ENCODE assay signal across 12 cellular contexts in genomic region chr14:50741571-50741970, GRCh38.
DNase-seq lines count a peak whose midpoint lies in the region; ATAC-seq and TF ChIP-seq lines count a peak whose summit lies in the region.
"Had no signal": no experiment of that assay in that cellular context is flagged by ENCODE, and none has a peak within 500 bp of the region (broad histone marks: within the 10 kb centered on the region; RNA-seq: fewer than 3 reads in every experiment).

No MANE protein-coding gene starts in this region.

- no peak overlapping the region for H3K27ac ChIP-seq in fibroblast of lung (ENCODE audit: insufficient read depth, low read length)
- no peak overlapping the region for H3K27ac ChIP-seq in colonic mucosa

- H3K36me3 Mint-ChIP-seq in stimulated activated naive CD8-positive, alpha-beta T cell treated with anti-CD3 and anti-CD28 coated beads, Interleukin-15, Interleukin-2, amounts not matched to agents 100 ng/mL and 50 ng/mL, for 24 hours (ENCODE audit: low read depth), result peaks cover 56% of the 10 kb centered on the region
- peaks cover 13 to 47% (median 19%) of the 10 kb centered on the region in 3 donors for H3K36me3 Mint-ChIP-seq in immature natural killer cell

- no peaks in the 10 kb centered on the region for H3K27me3 Mint-ChIP-seq in stimulated activated naive CD8-positive, alpha-beta T cell treated with anti-CD3 and anti-CD28 coated beads, Interleukin-15, Interleukin-2, amounts not matched to agents 100 ng/mL and 50 ng/mL, for 24 hours
- H3K27me3 Mint-ChIP-seq in immature natural killer cell (ENCODE audit: low read depth in 3 of 3), result peaks cover 0 to 1% (median 0%) of the 10 kb centered on the region in 3 donors
- H3K27me3 Mint-ChIP-seq: activated B cell treated with CpG ODN at 0.5 μM for 24 hours had no signal

- H3K27ac Mint-ChIP-seq in stimulated activated naive CD8-positive, alpha-beta T cell treated with anti-CD3 and anti-CD28 coated beads, Interleukin-15, Interleukin-2, amounts not matched to agents 100 ng/mL and 50 ng/mL, for 24 hours, result peak overlapping the region; percentile 50
- peak overlapping the region in 1 of 6 donors; percentile 4 for H3K27ac Mint-ChIP-seq in immature natural killer cell
- H3K27ac Mint-ChIP-seq: activated B cell treated with CpG ODN at 0.5 μM for 24 hours had no signal

- no peak overlapping the region for H3K4me3 Mint-ChIP-seq in stimulated activated naive CD8-positive, alpha-beta T cell treated with anti-CD3 and anti-CD28 coated beads, Interleukin-15, Interleukin-2, amounts not matched to agents 100 ng/mL and 50 ng/mL, for 24 hours
- no peak overlapping the region for H3K4me3 Mint-ChIP-seq in immature natural killer cell
- H3K4me3 Mint-ChIP-seq: activated B cell treated with CpG ODN at 0.5 μM for 24 hours had no signal

- intact Hi-C loops in posterior vena cava (cut with DNase I), result no loop called here
- intact Hi-C loops in colonic mucosa (cut with DNase I), result no loop called here

- no peaks in the 10 kb centered on the region for H4K20me1 ChIP-seq in fibroblast of lung (ENCODE audit: control insufficient read depth, extremely low read depth, insufficient read depth, low read length)

- no peak overlapping the region for H3K4me2 ChIP-seq in fibroblast of lung (ENCODE audit: extremely low read depth, insufficient read depth, low read length)

- ATAC-seq in stimulated activated naive CD8-positive, alpha-beta T cell treated with anti-CD3 and anti-CD28 coated beads, Interleukin-15, Interleukin-2, amounts not matched to agents 100 U/mL and 50 U/mL, for 24 hours, result no peak

- no peaks in the 10 kb centered on the region for H3K36me3 ChIP-seq in fibroblast of lung (ENCODE audit: control insufficient read depth, insufficient read depth, low read length)
- H3K36me3 ChIP-seq in colonic mucosa, result no peaks in the 10 kb centered on the region

- H3K9me3 Mint-ChIP-seq in stimulated activated naive CD8-positive, alpha-beta T cell treated with anti-CD3 and anti-CD28 coated beads, Interleukin-15, Interleukin-2, amounts not matched to agents 100 ng/mL and 50 ng/mL, for 24 hours, result no peaks in the 10 kb centered on the region
- no peaks in the 10 kb centered on the region for H3K9me3 Mint-ChIP-seq in immature natural killer cell
- H3K9me3 Mint-ChIP-seq: activated B cell treated with CpG ODN at 0.5 μM for 24 hours had no signal

- H3K4me3 ChIP-seq in fibroblast of lung (replicated peaks in 1 of 4; ENCODE audit: control extremely low read depth in 1 of 4, insufficient read depth in 1 of 4, low read depth in 3 of 4, low read length in 4 of 4) (no peak overlapping the region), colonic mucosa (no peak overlapping the region)
- H3K4me3 ChIP-seq: left ventricle myocardium inferior had no signal

- H2AFZ ChIP-seq in fibroblast of lung (ENCODE audit: low read length), result no peak overlapping the region

- peaks cover 43% of the 10 kb centered on the region for H3K4me1 Mint-ChIP-seq in stimulated activated naive CD8-positive, alpha-beta T cell treated with anti-CD3 and anti-CD28 coated beads, Interleukin-15, Interleukin-2, amounts not matched to agents 100 ng/mL and 50 ng/mL, for 24 hours (ENCODE audit: low read depth)
- peaks cover 6 to 10% of the 10 kb centered on the region in 2 donors for H3K4me1 Mint-ChIP-seq in immature natural killer cell

- no peak overlapping the region for H3K9ac ChIP-seq in fibroblast of lung (ENCODE audit: insufficient read depth, low read length)
- H3K9ac ChIP-seq in colonic mucosa (ENCODE audit: low read depth in 2 of 2, low read length in 2 of 2), result no peak overlapping the region

- no peaks in the 10 kb centered on the region for H3K79me2 ChIP-seq in fibroblast of lung (ENCODE audit: control insufficient read depth, insufficient read depth, low read length)

- H3K27me3 ChIP-seq in fibroblast of lung (ENCODE audit: control insufficient read depth, insufficient read depth, low read length) (no peaks in the 10 kb centered on the region), colonic mucosa (no peaks in the 10 kb centered on the region)

- H3K4me1 ChIP-seq in fibroblast of lung (ENCODE audit: control insufficient read depth, extremely low read depth, insufficient read depth, low read length) (no peaks in the 10 kb centered on the region), colonic mucosa (no peaks in the 10 kb centered on the region)

- H3K9me3 ChIP-seq in fibroblast of lung (ENCODE audit: control insufficient read depth, insufficient read depth, low read depth, low read length), result no peaks in the 10 kb centered on the region
- H3K9me3 ChIP-seq in colonic mucosa, result no peaks in the 10 kb centered on the region
- H3K9me3 ChIP-seq: left ventricle myocardium inferior had no signal

- TF ChIP-seq CTCF in fibroblast of lung (conservative IDR thresholded peaks at IDR 0.05 in 1 of 2, IDR thresholded peaks at IDR 0.05 in 1 of 2; ENCODE audit: low read depth in 1 of 2, low read length in 2 of 2) (no peak), colonic mucosa (IDR thresholded peaks at IDR 0.05) (no peak)

- DNase-seq in stimulated activated naive CD8-positive, alpha-beta T cell treated with anti-CD3 and anti-CD28 coated beads, Interleukin-15, Interleukin-2, amounts not matched to agents 100 U/mL and 50 U/mL, for 24 hours, result no peak
- DNase-seq in SW480 (ENCODE audit: low spot score), result peak; percentile 9
- DNase-seq in fibroblast of lung (ENCODE audit: low read depth in 2 of 2), result peak; percentile 44 to 58
- DNase-seq in Kasumi-1 (lab: John Stamatoyannopoulos, UW), result no peak
- DNase-seq in posterior vena cava (ENCODE audit: low spot score), result no peak
- no peak for DNase-seq in colonic mucosa
- no peak for DNase-seq in immature natural killer cell
- DNase-seq: activated B cell treated with CpG ODN at 0.5 μM for 24 hours, DND-41, left ventricle myocardium inferior, NCI-H446 had no signal

Comparison
In these comparisons a context has a peak if more than half of its experiments do, and no peak if none do; other contexts are left out.
1. DNase-seq: peak in SW480 (single experiment) and fibroblast of lung (2 of 2); none in stimulated activated naive CD8-positive, alpha-beta T cell treated with anti-CD3 and anti-CD28 coated beads, Interleukin-15, Interleukin-2, amounts not matched to agents 100 U/mL and 50 U/mL, for 24 hours (single experiment), Kasumi-1 (0 of 2), posterior vena cava (single experiment), colonic mucosa (single experiment) and immature natural killer cell (0 of 3).